ENCODE assay signal across 24 cellular contexts in genomic region chr3:179729086-179729485, GRCh38.
"Had no signal": no experiment of that assay in that cellular context is flagged by ENCODE, and none has a peak within 500 bp of the region (broad histone marks: within the 10 kb centered on the region; RNA-seq: fewer than 3 reads in every experiment).

No MANE protein-coding gene starts in this region.

- H3K4me3 ChIP-seq: coronary artery, gastroesophageal sphincter, heart right ventricle, left lung, neural progenitor cell, right atrium auricular region, stomach, thyroid gland, vagina had no signal

- ATAC-seq: gastroesophageal sphincter; heart right ventricle; left cardiac atrium; left lung; naive thymus-derived CD4-positive, alpha-beta T cell; sciatic nerve; stimulated activated effector memory CD8-positive, alpha-beta T cell treated with anti-CD3 and anti-CD28 coated beads, Interleukin-12 subunit alpha, Interleukin-12 subunit beta, amount 100 ng/mL, for 72 hours had no signal

- FAIRE-seq: endothelial cell of umbilical vein, islet of Langerhans had no signal

- DNase-seq: dermis blood vessel endothelial cell; effector memory CD4-positive, alpha-beta T cell; foreskin fibroblast; glutamatergic neuron; heart right ventricle; hippocampal formation; left cardiac atrium; left lung; mesenchymal stem cell; naive thymus-derived CD4-positive, alpha-beta T cell; stimulated activated CD4-positive, alpha-beta T cell treated with anti-CD3 and anti-CD28 coated beads, Interleukin-2, amount 100 ng/mL, for 24 hours; stimulated activated CD4-positive, alpha-beta T cell treated with anti-CD3 and anti-CD28 coated beads, Interleukin-4, amount 100 ng/mL, for 24 hours; stimulated activated naive CD4-positive, alpha-beta T cell treated with Interleukin-2 at 50 U/mL for 16 hours; stomach; thyroid gland had no signal
